Comparison of ENCODE assay signal across 9 cellular contexts in genomic region chr1:1206376-1207253, GRCh38. TPM values are rescaled to one million over a fixed set of nuclear protein-coding genes. Genes with fewer than 3 reads are reported as not detected.
A peak's percentile ranks its signal among the peaks of the same experiment; 100 is the strongest.
DNase-seq lines count a peak whose midpoint lies in the region; ATAC-seq and TF ChIP-seq lines count a peak whose summit lies in the region.
"Had no signal": no experiment of that assay in that cellular context is flagged by ENCODE, and none has a peak within 500 bp of the region (broad histone marks: within the 10 kb centered on the region; RNA-seq: fewer than 3 reads in every experiment).

TNFRSF18 (minus strand) TSS chr1:1206592; CDS start chr1:1206571, 21 bp downstream.

- WGBS in endodermal cell (ENCODE audit: insufficient coverage in 1 of 2, insufficient read length in 1 of 2), 2 experiments: 28 to 43% methylated on average over 22 to 59 of the region's 59 CpGs

- peak within 1 kb of the TSS; percentile 26 for H3K4me3 Mint-ChIP-seq in endodermal cell

- peak in 4 of 5 experiments; percentile 15 to 67 (median 38) for DNase-seq in T-helper 2 cell
- DNase-seq in endodermal cell: peak; percentile 89
- DNase-seq in retina: peak; percentile 55
- DNase-seq in glomerular visceral epithelial cell (ENCODE audit: extremely low spot score): no peak
- DNase-seq in kidney glomerular epithelial cell (lab: John Stamatoyannopoulos, UW): no peak

- no peak within 1 kb of the TSS for H3K27ac ChIP-seq in endodermal cell (ENCODE audit: low read depth, low read length)

- no peak within 1 kb of the TSS for H3K9ac ChIP-seq in endodermal cell (ENCODE audit: extremely low read depth, low read length, poor library complexity, severe bottlenecking)

- peak within 1 kb of the TSS; percentile 35 for H3K4me3 ChIP-seq in endodermal cell (ENCODE audit: low read length)

- H3K36me3 ChIP-seq in endodermal cell (ENCODE audit: control insufficient read depth, insufficient read depth, low read length): no peaks in the 10 kb centered on the region

- no peak within 1 kb of the TSS for H3K27ac Mint-ChIP-seq in endodermal cell

- no peaks in the 10 kb centered on the region for H3K36me3 Mint-ChIP-seq in endodermal cell (ENCODE audit: low read depth)

- no peaks in the 10 kb centered on the region for H3K4me1 Mint-ChIP-seq in endodermal cell

- H3K27me3 ChIP-seq in endodermal cell (ENCODE audit: control insufficient read depth, insufficient read depth, low read length, poor library complexity, severe bottlenecking): peaks cover 28% of the 10 kb centered on the region

- H3K27me3 Mint-ChIP-seq in endodermal cell (ENCODE audit: insufficient read depth): peaks cover 1% of the 10 kb centered on the region

- no peaks in the 10 kb centered on the region for H3K9me3 ChIP-seq in endodermal cell (ENCODE audit: control insufficient read depth, low read length)

- no peaks in the 10 kb centered on the region for H3K9me3 Mint-ChIP-seq in endodermal cell

- peak; percentile 62 for TF ChIP-seq CTCF in endodermal cell (conservative IDR thresholded peaks at IDR 0.05)

- H3K4me1 ChIP-seq in endodermal cell (ENCODE audit: control insufficient read depth, insufficient read depth, low read length): no peaks in the 10 kb centered on the region

- ATAC-seq in GM18907 (IDR thresholded peaks at IDR 0.05; ENCODE audit: unreplicated experiment): peak; percentile 38
- no peak for ATAC-seq in GM18873 (IDR thresholded peaks at IDR 0.05; ENCODE audit: low FRiP score, unreplicated experiment)
- no peak for ATAC-seq in GM21529 (IDR thresholded peaks at IDR 0.05; ENCODE audit: unreplicated experiment)

RNA-seq across cellular contexts. Expression of gene TNFRSF18, which starts in this region (rescaled TPM):
- total RNA-seq in endodermal cell: 1 to 10 TPM in 1 of 2 donors, under 1 TPM in 1; 0.95 to 1.7 TPM
- polyA plus RNA-seq in endodermal cell (2013, experiment 1 of 2): not detected
- 0.25 TPM for polyA plus RNA-seq in endodermal cell (2013, experiment 2 of 2)
- total RNA-seq: NCI-H460 had no signal

Comparison
In these comparisons a context has a peak if more than half of its experiments do, and no peak if none do; other contexts are left out.
1. DNase-seq: peak in T-helper 2 cell (4 of 5), endodermal cell (single experiment) and retina (single experiment); none in glomerular visceral epithelial cell (single experiment) and kidney glomerular epithelial cell (single experiment).